In genomic region chr19:20776083-20777076, GRCh38 we compare ENCODE assay signal across 9 cellular contexts. TPM values are rescaled to one million over a fixed set of nuclear protein-coding genes. Genes with fewer than 3 reads are reported as not detected.
A peak's percentile ranks its signal among the peaks of the same experiment; 100 is the strongest.
DNase-seq lines count a peak whose midpoint lies in the region; ATAC-seq and TF ChIP-seq lines count a peak whose summit lies in the region.
"Had no signal": no experiment of that assay in that cellular context is flagged by ENCODE, and none has a peak within 500 bp of the region (broad histone marks: within the 10 kb centered on the region; RNA-seq: fewer than 3 reads in every experiment).

ZNF66 (plus strand) TSS chr19:20776304; CDS start chr19:20776448, 144 bp downstream.

- peak; percentile 90 for DNase-seq in AG08396 (ENCODE audit: low spot score)
- DNase-seq in NCI-H460 (ENCODE audit: extremely low read depth, low read depth), result peak; percentile 6
- peak; percentile 93 for DNase-seq in activated CD4-positive, alpha-beta T cell treated with anti-CD3 and anti-CD28 coated beads, Interleukin-2, amount 50 U/mL, for 1 hour
- peak; percentile 93 to 98 for DNase-seq in dermis microvascular lymphatic vessel endothelial cell (ENCODE audit: low read depth in 2 of 2)
- DNase-seq in stimulated activated CD4-positive, alpha-beta T cell treated with anti-CD3 and anti-CD28 coated beads, Interleukin-4, amount 100 ng/mL, for 1 hour, result peak; percentile 90

- peaks cover 0 to 3% (median 0%) of the 10 kb centered on the region in 4 donors for H3K9me3 ChIP-seq in liver (ENCODE audit: control insufficient read depth in 4 of 4, low read length in 3 of 4)

- H3K4me3 ChIP-seq in liver (ENCODE audit: low read depth in 1 of 3, low read length in 3 of 3), result peak within 1 kb of the TSS; percentile 54 to 71 (median 58)

- no peaks in the 10 kb centered on the region for H3K4me1 ChIP-seq in liver (ENCODE audit: control insufficient read depth in 4 of 4, insufficient read depth in 4 of 4, low read length in 3 of 4)

- ATAC-seq in GM18873 (IDR thresholded peaks at IDR 0.05; ENCODE audit: low FRiP score, unreplicated experiment), result peak; percentile 97
- ATAC-seq in HG03159 (IDR thresholded peaks at IDR 0.05; ENCODE audit: unreplicated experiment), result peak; percentile 96

- H3K27me3 ChIP-seq in liver (ENCODE audit: control insufficient read depth in 4 of 4, insufficient read depth in 4 of 4, low read length in 3 of 4), result no peaks in the 10 kb centered on the region

- no peak for TF ChIP-seq CTCF in liver (IDR thresholded peaks at IDR 0.05; ENCODE audit: low read depth, low read length, missing input control)

- H3K36me3 ChIP-seq in liver (ENCODE audit: control insufficient read depth in 4 of 4, insufficient read depth in 3 of 4, low read depth in 1 of 4, low read length in 3 of 4), result no peaks in the 10 kb centered on the region

- H3K9ac ChIP-seq in liver (ENCODE audit: low read depth in 1 of 2, low read length in 2 of 2), result no peak within 1 kb of the TSS
- H3K9ac ChIP-seq: KMS-11 had no signal

- 3% methylated on average over 42 of the region's 42 CpGs for WGBS in liver

- no peak within 1 kb of the TSS for H3K27ac ChIP-seq in liver (ENCODE audit: low read depth in 1 of 2, low read length in 2 of 2)
- H3K27ac ChIP-seq: KMS-11 had no signal

- TF ChIP-seq RAD21 in liver (IDR thresholded peaks at IDR 0.05), result peak in 1 of 2 donors; percentile 21

TF ChIP-seq in liver, 16 proteins besides CTCF, POLR2A, EP300 and RAD21:
- TF ChIP-seq TAF1 (conservative IDR thresholded peaks at IDR 0.05), result peak; percentile 94
- TF ChIP-seq REST (IDR thresholded peaks at IDR 0.05), result peak; percentile 34
- TF ChIP-seq ZBTB33 (IDR thresholded peaks at IDR 0.05), result no peak
- peak; percentile 84 for TF ChIP-seq SP1 (IDR thresholded peaks at IDR 0.05)

RNA-seq across cellular contexts. Expression of gene ZNF66, which starts in this region (rescaled TPM):
- total RNA-seq in NCI-H460 (2014; rRNA removed; shearing (Covaris generic)), result 0.27 TPM in 1 of 2 replicates, not detected in the other
- 0.50 and 2.0 TPM in 2 replicates for polyA plus RNA-seq in NCI-H460 (2014; cell fraction: nucleus; rRNA removed)
- total RNA-seq in dermis microvascular lymphatic vessel endothelial cell (2.2 and 3.7 TPM in 2 replicates), liver (1 to 10 TPM; 1.4 to 4.5 TPM)
- under 1 TPM; 0.06 to 0.69 TPM for polyA plus RNA-seq in liver

Comparison
In these comparisons a context has a peak if more than half of its experiments do, and no peak if none do; other contexts are left out.
1. DNase-seq: peak in every context shown above with its lines; median percentile 96 in dermis microvascular lymphatic vessel endothelial cell; 93 in activated CD4-positive, alpha-beta T cell treated with anti-CD3 and anti-CD28 coated beads, Interleukin-2, amount 50 U/mL, for 1 hour; 90 in AG08396; 90 in stimulated activated CD4-positive, alpha-beta T cell treated with anti-CD3 and anti-CD28 coated beads, Interleukin-4, amount 100 ng/mL, for 1 hour; 6 in NCI-H460.